ENCODE assay signal across 1 cellular context in the genomic region with DNA sequence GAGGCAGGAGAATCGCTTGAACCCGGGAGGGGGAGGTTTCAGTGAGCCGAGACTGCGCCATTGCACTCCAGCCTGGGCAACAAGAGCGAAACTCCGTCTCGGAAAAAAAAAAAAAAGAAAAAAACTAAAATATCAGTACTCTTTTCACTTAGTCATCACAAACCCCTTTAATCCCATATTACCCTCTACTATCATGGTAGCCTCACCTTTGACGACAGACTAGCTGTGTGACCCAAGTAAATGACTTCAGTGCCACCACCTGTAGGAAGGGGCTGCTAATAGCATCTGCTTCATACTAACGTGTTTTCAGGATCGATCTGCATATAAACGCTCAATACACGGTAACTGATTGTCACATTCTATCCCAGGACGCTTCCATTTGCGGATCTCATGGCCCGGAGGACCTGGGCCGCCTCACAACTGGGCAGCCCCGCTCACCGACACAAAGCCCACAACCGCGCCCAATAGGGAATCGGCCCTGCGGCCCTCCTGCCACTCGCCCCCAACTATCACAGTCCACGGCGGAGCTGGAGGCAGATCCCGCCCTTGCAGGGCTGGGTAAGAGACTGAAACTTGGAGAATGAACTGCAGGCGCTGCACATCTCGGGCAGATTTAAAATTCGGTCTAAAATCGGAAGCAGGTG.
TF ChIP-seq lines count a peak whose summit lies in the region.

No MANE protein-coding gene starts in this region.

TF ChIP-seq in HepG2, 621 proteins besides CTCF, POLR2A, EP300 and RAD21 (continued from another document and continues in another):
- TF ChIP-seq, protein P1, sequence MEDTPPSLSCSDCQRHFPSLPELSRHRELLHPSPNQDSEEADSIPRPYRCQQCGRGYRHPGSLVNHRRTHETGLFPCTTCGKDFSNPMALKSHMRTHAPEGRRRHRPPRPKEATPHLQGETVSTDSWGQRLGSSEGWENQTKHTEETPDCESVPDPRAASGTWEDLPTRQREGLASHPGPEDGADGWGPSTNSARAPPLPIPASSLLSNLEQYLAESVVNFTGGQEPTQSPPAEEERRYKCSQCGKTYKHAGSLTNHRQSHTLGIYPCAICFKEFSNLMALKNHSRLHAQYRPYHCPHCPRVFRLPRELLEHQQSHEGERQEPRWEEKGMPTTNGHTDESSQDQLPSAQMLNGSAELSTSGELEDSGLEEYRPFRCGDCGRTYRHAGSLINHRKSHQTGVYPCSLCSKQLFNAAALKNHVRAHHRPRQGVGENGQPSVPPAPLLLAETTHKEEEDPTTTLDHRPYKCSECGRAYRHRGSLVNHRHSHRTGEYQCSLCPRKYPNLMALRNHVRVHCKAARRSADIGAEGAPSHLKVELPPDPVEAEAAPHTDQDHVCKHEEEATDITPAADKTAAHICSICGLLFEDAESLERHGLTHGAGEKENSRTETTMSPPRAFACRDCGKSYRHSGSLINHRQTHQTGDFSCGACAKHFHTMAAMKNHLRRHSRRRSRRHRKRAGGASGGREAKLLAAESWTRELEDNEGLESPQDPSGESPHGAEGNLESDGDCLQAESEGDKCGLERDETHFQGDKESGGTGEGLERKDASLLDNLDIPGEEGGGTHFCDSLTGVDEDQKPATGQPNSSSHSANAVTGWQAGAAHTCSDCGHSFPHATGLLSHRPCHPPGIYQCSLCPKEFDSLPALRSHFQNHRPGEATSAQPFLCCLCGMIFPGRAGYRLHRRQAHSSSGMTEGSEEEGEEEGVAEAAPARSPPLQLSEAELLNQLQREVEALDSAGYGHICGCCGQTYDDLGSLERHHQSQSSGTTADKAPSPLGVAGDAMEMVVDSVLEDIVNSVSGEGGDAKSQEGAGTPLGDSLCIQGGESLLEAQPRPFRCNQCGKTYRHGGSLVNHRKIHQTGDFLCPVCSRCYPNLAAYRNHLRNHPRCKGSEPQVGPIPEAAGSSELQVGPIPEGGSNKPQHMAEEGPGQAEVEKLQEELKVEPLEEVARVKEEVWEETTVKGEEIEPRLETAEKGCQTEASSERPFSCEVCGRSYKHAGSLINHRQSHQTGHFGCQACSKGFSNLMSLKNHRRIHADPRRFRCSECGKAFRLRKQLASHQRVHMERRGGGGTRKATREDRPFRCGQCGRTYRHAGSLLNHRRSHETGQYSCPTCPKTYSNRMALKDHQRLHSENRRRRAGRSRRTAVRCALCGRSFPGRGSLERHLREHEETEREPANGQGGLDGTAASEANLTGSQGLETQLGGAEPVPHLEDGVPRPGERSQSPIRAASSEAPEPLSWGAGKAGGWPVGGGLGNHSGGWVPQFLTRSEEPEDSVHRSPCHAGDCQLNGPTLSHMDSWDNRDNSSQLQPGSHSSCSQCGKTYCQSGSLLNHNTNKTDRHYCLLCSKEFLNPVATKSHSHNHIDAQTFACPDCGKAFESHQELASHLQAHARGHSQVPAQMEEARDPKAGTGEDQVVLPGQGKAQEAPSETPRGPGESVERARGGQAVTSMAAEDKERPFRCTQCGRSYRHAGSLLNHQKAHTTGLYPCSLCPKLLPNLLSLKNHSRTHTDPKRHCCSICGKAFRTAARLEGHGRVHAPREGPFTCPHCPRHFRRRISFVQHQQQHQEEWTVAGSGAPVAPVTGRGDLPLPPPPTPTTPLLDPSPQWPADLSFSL (CRISPR knock-in tag; IDR thresholded peaks at IDR 0.05), result no peak
- no peak for TF ChIP-seq ZNF205 (CRISPR knock-in tag; IDR thresholded peaks at IDR 0.05)
- TF ChIP-seq, protein P2, sequence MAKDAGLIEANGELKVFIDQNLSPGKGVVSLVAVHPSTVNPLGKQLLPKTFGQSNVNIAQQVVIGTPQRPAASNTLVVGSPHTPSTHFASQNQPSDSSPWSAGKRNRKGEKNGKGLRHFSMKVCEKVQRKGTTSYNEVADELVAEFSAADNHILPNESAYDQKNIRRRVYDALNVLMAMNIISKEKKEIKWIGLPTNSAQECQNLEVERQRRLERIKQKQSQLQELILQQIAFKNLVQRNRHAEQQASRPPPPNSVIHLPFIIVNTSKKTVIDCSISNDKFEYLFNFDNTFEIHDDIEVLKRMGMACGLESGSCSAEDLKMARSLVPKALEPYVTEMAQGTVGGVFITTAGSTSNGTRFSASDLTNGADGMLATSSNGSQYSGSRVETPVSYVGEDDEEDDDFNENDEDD (CRISPR knock-in tag; IDR thresholded peaks at IDR 0.05; ENCODE audit: borderline replicate concordance), result no peak
- TF ChIP-seq, protein P3, sequence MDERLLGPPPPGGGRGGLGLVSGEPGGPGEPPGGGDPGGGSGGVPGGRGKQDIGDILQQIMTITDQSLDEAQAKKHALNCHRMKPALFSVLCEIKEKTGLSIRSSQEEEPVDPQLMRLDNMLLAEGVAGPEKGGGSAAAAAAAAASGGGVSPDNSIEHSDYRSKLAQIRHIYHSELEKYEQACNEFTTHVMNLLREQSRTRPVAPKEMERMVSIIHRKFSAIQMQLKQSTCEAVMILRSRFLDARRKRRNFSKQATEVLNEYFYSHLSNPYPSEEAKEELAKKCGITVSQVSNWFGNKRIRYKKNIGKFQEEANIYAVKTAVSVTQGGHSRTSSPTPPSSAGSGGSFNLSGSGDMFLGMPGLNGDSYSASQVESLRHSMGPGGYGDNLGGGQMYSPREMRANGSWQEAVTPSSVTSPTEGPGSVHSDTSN (CRISPR knock-in tag; IDR thresholded peaks at IDR 0.05), result no peak
- TF ChIP-seq ZNF878 (CRISPR knock-in tag; IDR thresholded peaks at IDR 0.05), result no peak
- no peak for TF ChIP-seq REL (CRISPR knock-in tag; conservative IDR thresholded peaks at IDR 0.05)
- TF ChIP-seq XBP1 (CRISPR knock-in tag; IDR thresholded peaks at IDR 0.05), result no peak
- no peak for TF ChIP-seq HOXA9 (CRISPR knock-in tag; IDR thresholded peaks at IDR 0.05; ENCODE audit: borderline replicate concordance)
- TF ChIP-seq ZKSCAN1 (IDR thresholded peaks at IDR 0.05; ENCODE audit: low read length), result no peak
- TF ChIP-seq, protein P4, sequence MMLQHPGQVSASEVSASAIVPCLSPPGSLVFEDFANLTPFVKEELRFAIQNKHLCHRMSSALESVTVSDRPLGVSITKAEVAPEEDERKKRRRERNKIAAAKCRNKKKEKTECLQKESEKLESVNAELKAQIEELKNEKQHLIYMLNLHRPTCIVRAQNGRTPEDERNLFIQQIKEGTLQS (CRISPR knock-in tag; IDR thresholded peaks at IDR 0.05), result no peak
- TF ChIP-seq, protein P5, sequence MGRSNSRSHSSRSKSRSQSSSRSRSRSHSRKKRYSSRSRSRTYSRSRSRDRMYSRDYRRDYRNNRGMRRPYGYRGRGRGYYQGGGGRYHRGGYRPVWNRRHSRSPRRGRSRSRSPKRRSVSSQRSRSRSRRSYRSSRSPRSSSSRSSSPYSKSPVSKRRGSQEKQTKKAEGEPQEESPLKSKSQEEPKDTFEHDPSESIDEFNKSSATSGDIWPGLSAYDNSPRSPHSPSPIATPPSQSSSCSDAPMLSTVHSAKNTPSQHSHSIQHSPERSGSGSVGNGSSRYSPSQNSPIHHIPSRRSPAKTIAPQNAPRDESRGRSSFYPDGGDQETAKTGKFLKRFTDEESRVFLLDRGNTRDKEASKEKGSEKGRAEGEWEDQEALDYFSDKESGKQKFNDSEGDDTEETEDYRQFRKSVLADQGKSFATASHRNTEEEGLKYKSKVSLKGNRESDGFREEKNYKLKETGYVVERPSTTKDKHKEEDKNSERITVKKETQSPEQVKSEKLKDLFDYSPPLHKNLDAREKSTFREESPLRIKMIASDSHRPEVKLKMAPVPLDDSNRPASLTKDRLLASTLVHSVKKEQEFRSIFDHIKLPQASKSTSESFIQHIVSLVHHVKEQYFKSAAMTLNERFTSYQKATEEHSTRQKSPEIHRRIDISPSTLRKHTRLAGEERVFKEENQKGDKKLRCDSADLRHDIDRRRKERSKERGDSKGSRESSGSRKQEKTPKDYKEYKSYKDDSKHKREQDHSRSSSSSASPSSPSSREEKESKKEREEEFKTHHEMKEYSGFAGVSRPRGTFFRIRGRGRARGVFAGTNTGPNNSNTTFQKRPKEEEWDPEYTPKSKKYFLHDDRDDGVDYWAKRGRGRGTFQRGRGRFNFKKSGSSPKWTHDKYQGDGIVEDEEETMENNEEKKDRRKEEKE (IDR thresholded peaks at IDR 0.05), result no peak
- TF ChIP-seq ONECUT2 (CRISPR knock-in tag; IDR thresholded peaks at IDR 0.05), result 0 out of 2 replicates have a peak, but pooled peaks have one; percentile 20
- TF ChIP-seq ZNF296 (CRISPR knock-in tag; conservative IDR thresholded peaks at IDR 0.05), result no peak
- no peak for TF ChIP-seq ZNF652 (CRISPR knock-in tag; IDR thresholded peaks at IDR 0.05; ENCODE audit: borderline replicate concordance, low read depth)
- TF ChIP-seq MEIS1 (CRISPR knock-in tag; IDR thresholded peaks at IDR 0.05; ENCODE audit: borderline replicate concordance), result no peak
- TF ChIP-seq, protein P6, sequence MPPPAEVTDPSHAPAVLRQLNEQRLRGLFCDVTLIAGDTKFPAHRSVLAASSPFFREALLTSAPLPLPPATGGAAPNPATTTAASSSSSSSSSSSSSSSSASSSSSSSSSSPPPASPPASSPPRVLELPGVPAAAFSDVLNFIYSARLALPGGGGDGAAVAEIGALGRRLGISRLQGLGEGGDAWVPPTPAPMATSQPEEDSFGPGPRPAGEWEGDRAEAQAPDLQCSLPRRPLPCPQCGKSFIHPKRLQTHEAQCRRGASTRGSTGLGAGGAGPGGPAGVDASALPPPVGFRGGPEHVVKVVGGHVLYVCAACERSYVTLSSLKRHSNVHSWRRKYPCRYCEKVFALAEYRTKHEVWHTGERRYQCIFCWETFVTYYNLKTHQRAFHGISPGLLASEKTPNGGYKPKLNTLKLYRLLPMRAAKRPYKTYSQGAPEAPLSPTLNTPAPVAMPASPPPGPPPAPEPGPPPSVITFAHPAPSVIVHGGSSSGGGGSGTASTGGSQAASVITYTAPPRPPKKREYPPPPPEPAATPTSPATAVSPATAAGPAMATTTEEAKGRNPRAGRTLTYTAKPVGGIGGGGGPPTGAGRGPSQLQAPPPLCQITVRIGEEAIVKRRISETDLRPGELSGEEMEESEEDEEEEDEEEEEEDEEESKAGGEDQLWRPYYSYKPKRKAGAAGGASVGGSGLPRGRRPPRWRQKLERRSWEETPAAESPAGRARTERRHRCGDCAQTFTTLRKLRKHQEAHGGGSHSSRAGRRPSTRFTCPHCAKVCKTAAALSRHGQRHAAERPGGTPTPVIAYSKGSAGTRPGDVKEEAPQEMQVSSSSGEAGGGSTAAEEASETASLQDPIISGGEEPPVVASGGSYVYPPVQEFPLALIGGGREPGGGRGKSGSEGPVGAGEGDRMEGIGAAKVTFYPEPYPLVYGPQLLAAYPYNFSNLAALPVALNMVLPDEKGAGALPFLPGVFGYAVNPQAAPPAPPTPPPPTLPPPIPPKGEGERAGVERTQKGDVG (CRISPR knock-in tag; IDR thresholded peaks at IDR 0.05; ENCODE audit: borderline replicate concordance), result no peak
- no peak for TF ChIP-seq ZNF451 (CRISPR knock-in tag; IDR thresholded peaks at IDR 0.05)
- 0 out of 2 replicates have a peak, but pooled peaks have one; percentile 59 for TF ChIP-seq PRMT3 (CRISPR knock-in tag; IDR thresholded peaks at IDR 0.05; ENCODE audit: borderline replicate concordance, low read depth)
- no peak for TF ChIP-seq BORCS8-MEF2B (CRISPR knock-in tag; IDR thresholded peaks at IDR 0.05)
- no peak; the same call in 1 of the 2 replicates for TF ChIP-seq KMT2B (CRISPR knock-in tag; IDR thresholded peaks at IDR 0.05)
- TF ChIP-seq IKZF4 (CRISPR knock-in tag; IDR thresholded peaks at IDR 0.05; ENCODE audit: borderline replicate concordance, low read depth, not compliant biosample characterization), result peak; percentile 39
- TF ChIP-seq, protein P7, sequence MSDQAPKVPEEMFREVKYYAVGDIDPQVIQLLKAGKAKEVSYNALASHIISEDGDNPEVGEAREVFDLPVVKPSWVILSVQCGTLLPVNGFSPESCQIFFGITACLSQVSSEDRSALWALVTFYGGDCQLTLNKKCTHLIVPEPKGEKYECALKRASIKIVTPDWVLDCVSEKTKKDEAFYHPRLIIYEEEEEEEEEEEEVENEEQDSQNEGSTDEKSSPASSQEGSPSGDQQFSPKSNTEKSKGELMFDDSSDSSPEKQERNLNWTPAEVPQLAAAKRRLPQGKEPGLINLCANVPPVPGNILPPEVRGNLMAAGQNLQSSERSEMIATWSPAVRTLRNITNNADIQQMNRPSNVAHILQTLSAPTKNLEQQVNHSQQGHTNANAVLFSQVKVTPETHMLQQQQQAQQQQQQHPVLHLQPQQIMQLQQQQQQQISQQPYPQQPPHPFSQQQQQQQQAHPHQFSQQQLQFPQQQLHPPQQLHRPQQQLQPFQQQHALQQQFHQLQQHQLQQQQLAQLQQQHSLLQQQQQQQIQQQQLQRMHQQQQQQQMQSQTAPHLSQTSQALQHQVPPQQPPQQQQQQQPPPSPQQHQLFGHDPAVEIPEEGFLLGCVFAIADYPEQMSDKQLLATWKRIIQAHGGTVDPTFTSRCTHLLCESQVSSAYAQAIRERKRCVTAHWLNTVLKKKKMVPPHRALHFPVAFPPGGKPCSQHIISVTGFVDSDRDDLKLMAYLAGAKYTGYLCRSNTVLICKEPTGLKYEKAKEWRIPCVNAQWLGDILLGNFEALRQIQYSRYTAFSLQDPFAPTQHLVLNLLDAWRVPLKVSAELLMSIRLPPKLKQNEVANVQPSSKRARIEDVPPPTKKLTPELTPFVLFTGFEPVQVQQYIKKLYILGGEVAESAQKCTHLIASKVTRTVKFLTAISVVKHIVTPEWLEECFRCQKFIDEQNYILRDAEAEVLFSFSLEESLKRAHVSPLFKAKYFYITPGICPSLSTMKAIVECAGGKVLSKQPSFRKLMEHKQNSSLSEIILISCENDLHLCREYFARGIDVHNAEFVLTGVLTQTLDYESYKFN (CRISPR knock-in tag; conservative IDR thresholded peaks at IDR 0.05), result no peak
- TF ChIP-seq ZKSCAN8 (CRISPR knock-in tag; IDR thresholded peaks at IDR 0.05; ENCODE audit: borderline replicate concordance), result no peak
- TF ChIP-seq, protein P8, sequence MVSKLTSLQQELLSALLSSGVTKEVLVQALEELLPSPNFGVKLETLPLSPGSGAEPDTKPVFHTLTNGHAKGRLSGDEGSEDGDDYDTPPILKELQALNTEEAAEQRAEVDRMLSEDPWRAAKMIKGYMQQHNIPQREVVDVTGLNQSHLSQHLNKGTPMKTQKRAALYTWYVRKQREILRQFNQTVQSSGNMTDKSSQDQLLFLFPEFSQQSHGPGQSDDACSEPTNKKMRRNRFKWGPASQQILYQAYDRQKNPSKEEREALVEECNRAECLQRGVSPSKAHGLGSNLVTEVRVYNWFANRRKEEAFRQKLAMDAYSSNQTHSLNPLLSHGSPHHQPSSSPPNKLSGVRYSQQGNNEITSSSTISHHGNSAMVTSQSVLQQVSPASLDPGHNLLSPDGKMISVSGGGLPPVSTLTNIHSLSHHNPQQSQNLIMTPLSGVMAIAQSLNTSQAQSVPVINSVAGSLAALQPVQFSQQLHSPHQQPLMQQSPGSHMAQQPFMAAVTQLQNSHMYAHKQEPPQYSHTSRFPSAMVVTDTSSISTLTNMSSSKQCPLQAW (CRISPR knock-in tag; IDR thresholded peaks at IDR 0.05), result no peak
- TF ChIP-seq, protein P9, sequence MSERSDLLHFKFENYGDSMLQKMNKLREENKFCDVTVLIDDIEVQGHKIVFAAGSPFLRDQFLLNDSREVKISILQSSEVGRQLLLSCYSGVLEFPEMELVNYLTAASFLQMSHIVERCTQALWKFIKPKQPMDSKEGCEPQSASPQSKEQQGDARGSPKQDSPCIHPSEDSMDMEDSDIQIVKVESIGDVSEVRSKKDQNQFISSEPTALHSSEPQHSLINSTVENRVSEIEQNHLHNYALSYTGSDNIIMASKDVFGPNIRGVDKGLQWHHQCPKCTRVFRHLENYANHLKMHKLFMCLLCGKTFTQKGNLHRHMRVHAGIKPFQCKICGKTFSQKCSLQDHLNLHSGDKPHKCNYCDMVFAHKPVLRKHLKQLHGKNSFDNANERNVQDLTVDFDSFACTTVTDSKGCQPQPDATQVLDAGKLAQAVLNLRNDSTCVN (CRISPR knock-in tag; IDR thresholded peaks at IDR 0.05; ENCODE audit: borderline replicate concordance), result no peak
- no peak; the same call in 1 of the 2 replicates for TF ChIP-seq FOXK1 (CRISPR knock-in tag; IDR thresholded peaks at IDR 0.05; ENCODE audit: borderline replicate concordance, low read depth)
- TF ChIP-seq, protein P10, sequence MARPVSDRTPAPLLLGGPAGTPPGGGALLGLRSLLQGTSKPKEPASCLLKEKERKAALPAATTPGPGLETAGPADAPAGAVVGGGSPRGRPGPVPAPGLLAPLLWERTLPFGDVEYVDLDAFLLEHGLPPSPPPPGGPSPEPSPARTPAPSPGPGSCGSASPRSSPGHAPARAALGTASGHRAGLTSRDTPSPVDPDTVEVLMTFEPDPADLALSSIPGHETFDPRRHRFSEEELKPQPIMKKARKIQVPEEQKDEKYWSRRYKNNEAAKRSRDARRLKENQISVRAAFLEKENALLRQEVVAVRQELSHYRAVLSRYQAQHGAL (CRISPR knock-in tag; IDR thresholded peaks at IDR 0.05; ENCODE audit: not compliant biosample characterization), result peak; percentile 37
